In genomic region chr14:47675489-47676300, GRCh38 we compare ENCODE assay signal across 9 cellular contexts. TPM values are rescaled to one million over a fixed set of nuclear protein-coding genes. Genes with fewer than 3 reads are reported as not detected.
DNase-seq lines count a peak whose midpoint lies in the region; ATAC-seq and TF ChIP-seq lines count a peak whose summit lies in the region.
"Had no signal": no experiment of that assay in that cellular context is flagged by ENCODE, and none has a peak within 500 bp of the region (broad histone marks: within the 10 kb centered on the region; RNA-seq: fewer than 3 reads in every experiment).

TSS of gene MDGA2 (minus strand) at chr14:47675605.

- H3K27me3 Mint-ChIP-seq in type B pancreatic cell: peaks cover 94% of the 10 kb centered on the region

- no peaks in the 10 kb centered on the region for H3K36me3 Mint-ChIP-seq in type B pancreatic cell

- H3K9me3 ChIP-seq in adipocyte (ENCODE audit: control insufficient read depth, low read length): no peaks in the 10 kb centered on the region

- no peaks in the 10 kb centered on the region for H3K9me3 Mint-ChIP-seq in type B pancreatic cell

- no peak within 1 kb of the TSS for H3K27ac Mint-ChIP-seq in type B pancreatic cell

- H3K36me3 ChIP-seq in adipocyte (ENCODE audit: control insufficient read depth, insufficient read depth, low read length, severe bottlenecking): no peaks in the 10 kb centered on the region

- peak within 1 kb of the TSS; percentile 87 for H3K4me3 Mint-ChIP-seq in type B pancreatic cell

- H3K27me3 ChIP-seq in adipocyte (replicated peaks; ENCODE audit: control insufficient read depth, insufficient read depth, low read length): peaks cover 37% of the 10 kb centered on the region

- no peak for TF ChIP-seq CTCF in type B pancreatic cell (conservative IDR thresholded peaks at IDR 0.05)

- H3K4me1 ChIP-seq in adipocyte (ENCODE audit: control insufficient read depth, insufficient read depth, low read length): peaks cover 12% of the 10 kb centered on the region

- DNase-seq in C1 segment of cervical spinal cord (lab: John Stamatoyannopoulos, UW) (peak in 9 of 14 donors; percentile 37 to 76 (median 59)), adipocyte (ENCODE audit: low read depth) (no peak), left lobe of liver (ENCODE audit: low spot score) (no peak), type B pancreatic cell (ENCODE audit: extremely low spot score, unreplicated experiment) (peak; percentile 76), NCI-H1436 treated with DMSO at 0.1 percent for 48 hours (lab: John Stamatoyannopoulos, UW) (no peak), NCI-H2107 (lab: John Stamatoyannopoulos, UW) (no peak)

- H3K9ac ChIP-seq in adipocyte (ENCODE audit: low read length): no peak within 1 kb of the TSS

- peak; percentile 33 for ATAC-seq in HG03442 (IDR thresholded peaks at IDR 0.05; ENCODE audit: unreplicated experiment)
- ATAC-seq in left lobe of liver: peak; percentile 26
- ATAC-seq in GM21360 (IDR thresholded peaks at IDR 0.05; ENCODE audit: unreplicated experiment): no peak
- ATAC-seq: GM12878 had no signal

- peak within 1 kb of the TSS; percentile 65 for H3K4me3 ChIP-seq in adipocyte (ENCODE audit: low read length)
- H3K4me3 ChIP-seq: GM12878 had no signal

- H3K4me1 Mint-ChIP-seq in type B pancreatic cell (ENCODE audit: unreplicated experiment): peaks cover 4% of the 10 kb centered on the region

RNA-seq across cellular contexts. Expression of gene MDGA2, which starts in this region (rescaled TPM):
- total RNA-seq in left lobe of liver (not detected), type B pancreatic cell (ENCODE audit: low replicate concordance) (0.43 and 1.3 TPM in 2 replicates)
- total RNA-seq: GM12878 had no signal

Comparison
In these comparisons a context has a peak if more than half of its experiments do, and no peak if none do; other contexts are left out.
1. Peak in ATAC-seq in left lobe of liver; RNA of the gene not detected or under 1 TPM.
2. DNase-seq: peak in C1 segment of cervical spinal cord (9 of 14) and type B pancreatic cell (single experiment); none in adipocyte (single experiment), left lobe of liver (single experiment), NCI-H1436 treated with DMSO at 0.1 percent for 48 hours (single experiment) and NCI-H2107 (single experiment).